ENCODE assay signal across 8 cellular contexts in the genomic region with DNA sequence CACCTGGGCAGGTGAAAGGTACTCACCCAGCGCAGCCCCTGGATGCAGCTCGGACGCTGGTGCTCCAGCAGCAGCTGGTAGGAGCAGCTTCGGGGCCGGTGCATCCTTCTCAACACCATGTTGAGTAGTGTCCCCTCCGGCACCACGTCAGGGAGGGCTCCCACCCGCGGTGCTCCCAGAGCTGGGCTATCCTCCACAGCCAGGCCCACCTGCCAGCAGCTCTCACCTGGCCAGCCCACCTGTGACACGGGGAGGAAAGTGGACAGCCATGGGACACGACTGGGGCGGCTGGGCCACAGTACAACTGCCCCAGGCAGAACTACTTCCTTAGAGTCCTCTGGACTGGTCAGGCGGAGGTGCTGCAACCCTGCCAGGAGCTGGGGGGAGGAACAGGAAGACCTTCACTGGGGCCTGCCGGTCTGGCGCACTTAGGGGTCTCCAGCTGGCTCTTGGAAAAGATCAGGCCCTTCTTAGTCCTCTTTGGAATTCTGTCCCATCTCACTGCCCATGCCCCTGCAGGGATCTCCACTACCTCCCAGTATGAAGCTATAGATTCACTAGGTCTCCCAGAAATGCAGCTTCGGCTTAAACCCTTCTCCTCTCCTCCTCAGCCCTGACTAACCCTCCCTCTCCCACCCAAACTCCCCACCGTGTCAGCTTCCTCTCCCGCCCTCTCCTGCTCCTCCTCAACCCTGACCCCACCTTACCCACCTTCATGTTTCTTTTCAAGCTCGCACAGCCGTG. TPM values are rescaled to one million over a fixed set of nuclear protein-coding genes. Genes with fewer than 3 reads are reported as not detected.
DNase-seq lines count a peak whose midpoint lies in the region; ATAC-seq and TF ChIP-seq lines count a peak whose summit lies in the region.

No MANE protein-coding gene starts in this region.

- peaks cover 64% of the 10 kb centered on the region for H3K4me1 Mint-ChIP-seq in stimulated activated effector memory CD8-positive, alpha-beta T cell treated with anti-CD3 and anti-CD28 coated beads, Interleukin-12 subunit alpha, Interleukin-12 subunit beta, amount 100 ng/mL, for 72 hours

- no peak overlapping the region for H3K27ac ChIP-seq in HUES64 (ENCODE audit: low read depth, low read length)

- H3K36me3 ChIP-seq in HUES64 (ENCODE audit: insufficient read depth, low read length): no peaks in the 10 kb centered on the region

- H3K27ac Mint-ChIP-seq in stimulated activated effector memory CD8-positive, alpha-beta T cell treated with anti-CD3 and anti-CD28 coated beads, Interleukin-12 subunit alpha, Interleukin-12 subunit beta, amount 100 ng/mL, for 72 hours: peak overlapping the region; percentile 14

- peak overlapping the region; percentile 57 for H3K4me3 ChIP-seq in HUES64 (ENCODE audit: low read length)
- peak overlapping the region; percentile 53 for H3K4me3 ChIP-seq in astrocyte of the spinal cord (ENCODE audit: low read depth, low read length)

- H3K4me1 ChIP-seq in HUES64 (ENCODE audit: insufficient read depth, low read length): peaks cover 23% of the 10 kb centered on the region

- peak overlapping the region; percentile 77 for H3K4me3 Mint-ChIP-seq in stimulated activated effector memory CD8-positive, alpha-beta T cell treated with anti-CD3 and anti-CD28 coated beads, Interleukin-12 subunit alpha, Interleukin-12 subunit beta, amount 100 ng/mL, for 72 hours

- in situ Hi-C loops in astrocyte of the spinal cord (cut with HindIII; ENCODE audit: low sequenced_read_pairs): no loop called here

- 0 out of 2 replicates have a peak, but pooled peaks cover 4% of the 10 kb centered on the region for H3K27me3 ChIP-seq in HUES64 (ENCODE audit: insufficient read depth, low read length)

- DNase-seq in astrocyte of the spinal cord (ENCODE audit: low read depth, low spot score) (no peak), islet precursor cell (peak; percentile 86), NCI-H1436 treated with DMSO at 0.1 percent for 48 hours (lab: John Stamatoyannopoulos, UW) (no peak), GM20000 (ENCODE audit: low spot score) (no peak)
- no peak for DNase-seq in stimulated activated effector memory CD8-positive, alpha-beta T cell treated with anti-CD3 and anti-CD28 coated beads, Interleukin-12 subunit alpha, Interleukin-12 subunit beta, amount 100 ng/mL, for 72 hours (ENCODE audit: low spot score in 2 of 2)

- WGBS in HUES64: 40% methylated on average over 20 of the region's 20 CpGs

- no peak for TF ChIP-seq CTCF in astrocyte of the spinal cord (IDR thresholded peaks at IDR 0.05; ENCODE audit: low read depth, low read length)
- no peak for TF ChIP-seq CTCF in GM20000 (IDR thresholded peaks at IDR 0.05; ENCODE audit: extremely low read depth, missing control alignments)

- no peaks in the 10 kb centered on the region for H3K36me3 Mint-ChIP-seq in stimulated activated effector memory CD8-positive, alpha-beta T cell treated with anti-CD3 and anti-CD28 coated beads, Interleukin-12 subunit alpha, Interleukin-12 subunit beta, amount 100 ng/mL, for 72 hours

- H3K9me3 Mint-ChIP-seq in stimulated activated effector memory CD8-positive, alpha-beta T cell treated with anti-CD3 and anti-CD28 coated beads, Interleukin-12 subunit alpha, Interleukin-12 subunit beta, amount 100 ng/mL, for 72 hours: no peaks in the 10 kb centered on the region

- ATAC-seq in stimulated activated effector memory CD8-positive, alpha-beta T cell treated with anti-CD3 and anti-CD28 coated beads, Interleukin-12 subunit alpha, Interleukin-12 subunit beta, amount 100 ng/mL, for 72 hours: no peak
- ATAC-seq in HG03342 (IDR thresholded peaks at IDR 0.05; ENCODE audit: unreplicated experiment): no peak
- no peak for ATAC-seq in GM19455 (IDR thresholded peaks at IDR 0.05; ENCODE audit: unreplicated experiment)

- no peak overlapping the region for H3K9ac ChIP-seq in HUES64 (ENCODE audit: low read depth, low read length)

- no peaks in the 10 kb centered on the region for H3K9me3 ChIP-seq in HUES64 (ENCODE audit: insufficient read depth, low read depth, low read length)

RNA-seq across cellular contexts. Expression of a gene that starts 0.7 kb away (rescaled TPM):
- polyA plus RNA-seq in HUES64 (2013, experiment 1 of 2): 3.1 TPM
- 4.4 TPM for polyA plus RNA-seq in HUES64 (2013, experiment 2 of 2)

RNA-seq across cellular contexts. Expression of a gene that starts 15.0 kb away (rescaled TPM):
- polyA plus RNA-seq in HUES64 (2013, experiment 1 of 2): 4.9 TPM
- 9.6 TPM for polyA plus RNA-seq in HUES64 (2013, experiment 2 of 2)

RNA-seq across cellular contexts. Expression of a gene that starts 32.7 kb away (rescaled TPM):
- polyA plus RNA-seq in HUES64 (2013, experiment 1 of 2): not detected
- polyA plus RNA-seq in HUES64 (2013, experiment 2 of 2): not detected

RNA-seq across cellular contexts. Expression of a gene that starts 52.2 kb away (rescaled TPM):
- 40.2 TPM for polyA plus RNA-seq in HUES64 (2013, experiment 1 of 2)
- polyA plus RNA-seq in HUES64 (2013, experiment 2 of 2): 42.5 TPM
